Comparison of ENCODE assay signal across 22 cellular contexts in the genomic region with DNA sequence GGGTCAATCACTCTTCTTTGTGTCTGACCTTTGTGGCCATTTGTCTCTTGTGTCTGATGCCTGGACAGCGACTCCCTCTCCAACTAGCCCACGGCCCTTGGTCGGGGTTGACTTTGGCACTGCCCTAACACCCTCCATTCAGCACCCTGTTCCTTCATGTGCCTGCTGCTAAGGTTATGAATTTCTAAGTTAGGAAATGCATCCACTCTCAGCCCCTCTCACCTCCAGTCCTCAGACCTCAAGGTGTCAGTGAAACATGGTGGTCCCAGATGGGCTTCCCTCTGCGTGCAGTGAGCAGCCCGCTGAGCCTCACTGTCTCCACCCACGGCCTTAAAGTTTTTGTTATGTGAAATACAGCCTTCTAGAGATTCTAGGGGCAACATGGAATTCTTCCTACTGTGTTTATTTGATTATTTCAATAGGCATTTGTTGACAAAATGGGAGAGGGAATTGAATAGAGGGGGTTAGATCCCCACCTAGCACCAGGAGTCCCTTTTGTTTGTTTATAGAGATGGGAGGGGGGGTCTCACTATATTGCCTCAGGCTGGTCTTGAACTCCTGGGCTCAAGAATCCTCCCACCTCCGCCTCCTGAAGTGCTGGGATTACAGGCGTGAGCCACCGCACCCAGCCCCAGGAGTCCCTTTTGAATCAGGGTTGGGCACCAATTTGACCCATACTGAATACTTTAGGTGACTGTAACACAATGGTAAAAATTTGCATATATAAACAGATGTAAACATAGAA. TPM values are rescaled to one million over a fixed set of nuclear protein-coding genes. Genes with fewer than 3 reads are reported as not detected.
A peak's percentile ranks its signal among the peaks of the same experiment; 100 is the strongest.
DNase-seq lines count a peak whose midpoint lies in the region; ATAC-seq and TF ChIP-seq lines count a peak whose summit lies in the region.
"Had no signal": no experiment of that assay in that cellular context is flagged by ENCODE, and none has a peak within 500 bp of the region (broad histone marks: within the 10 kb centered on the region; RNA-seq: fewer than 3 reads in every experiment).

No MANE protein-coding gene starts in this region.

- no peak overlapping the region for H3K27ac Mint-ChIP-seq in activated T-cell treated with anti-CD3 and anti-CD28 coated beads, Interleukin-2, amount 50 U/mL, for 24 hours
- H3K27ac Mint-ChIP-seq in endodermal cell (no peak overlapping the region), neural progenitor cell (no peak overlapping the region)

- H3K4me3 Mint-ChIP-seq in activated T-cell treated with anti-CD3 and anti-CD28 coated beads, Interleukin-2, amount 50 U/mL, for 24 hours, result peak overlapping the region; percentile 74
- H3K4me3 Mint-ChIP-seq in endodermal cell (peak overlapping the region; percentile 70), neural progenitor cell (peak overlapping the region; percentile 85)

- no peaks in the 10 kb centered on the region for H3K9me3 Mint-ChIP-seq in activated T-cell treated with anti-CD3 and anti-CD28 coated beads, Interleukin-2, amount 50 U/mL, for 24 hours
- H3K9me3 Mint-ChIP-seq in endodermal cell (no peaks in the 10 kb centered on the region), neural progenitor cell (peaks cover 3% of the 10 kb centered on the region)

- no peak for ATAC-seq in heart right ventricle
- ATAC-seq: gastrocnemius medialis, GM12878 had no signal

- H3K36me3 Mint-ChIP-seq in activated T-cell treated with anti-CD3 and anti-CD28 coated beads, Interleukin-2, amount 50 U/mL, for 24 hours (ENCODE audit: low read depth), result peaks cover 5% of the 10 kb centered on the region
- H3K36me3 Mint-ChIP-seq in endodermal cell (ENCODE audit: low read depth), result no peaks in the 10 kb centered on the region
- H3K36me3 Mint-ChIP-seq in neural progenitor cell, result no peaks in the 10 kb centered on the region

- no peak overlapping the region for H3K27ac ChIP-seq in endodermal cell (ENCODE audit: low read depth, low read length)
- H3K27ac ChIP-seq in neural progenitor cell, result no peak overlapping the region
- no peak overlapping the region for H3K27ac ChIP-seq in heart right ventricle
- H3K27ac ChIP-seq: gastrocnemius medialis had no signal

- H3K4me3 ChIP-seq in NT2/D1 (ENCODE audit: insufficient read length, low read depth) (peak overlapping the region; percentile 85), endodermal cell (ENCODE audit: low read length) (no peak overlapping the region), neural progenitor cell (no peak overlapping the region), heart right ventricle (no peak overlapping the region)
- H3K4me3 ChIP-seq: GM12878 had no signal

- H3K79me2 ChIP-seq in neural progenitor cell (ENCODE audit: low read depth), result no peaks in the 10 kb centered on the region

- H3K27me3 Mint-ChIP-seq in activated T-cell treated with anti-CD3 and anti-CD28 coated beads, Interleukin-2, amount 50 U/mL, for 24 hours, result peaks cover 2% of the 10 kb centered on the region
- H3K27me3 Mint-ChIP-seq in endodermal cell (ENCODE audit: insufficient read depth), result peaks cover 71% of the 10 kb centered on the region
- peaks cover 45% of the 10 kb centered on the region for H3K27me3 Mint-ChIP-seq in neural progenitor cell (ENCODE audit: insufficient read depth, low read depth)

- peak overlapping the region; percentile 94 for H3K4me2 ChIP-seq in neural progenitor cell

- H3K4me1 Mint-ChIP-seq in activated T-cell treated with anti-CD3 and anti-CD28 coated beads, Interleukin-2, amount 50 U/mL, for 24 hours (ENCODE audit: low read depth), result peaks cover 35% of the 10 kb centered on the region
- H3K4me1 Mint-ChIP-seq in endodermal cell (peaks cover 24% of the 10 kb centered on the region), neural progenitor cell (peaks cover 11% of the 10 kb centered on the region)

- no peak for TF ChIP-seq CTCF in endodermal cell (conservative IDR thresholded peaks at IDR 0.05)
- no peak for TF ChIP-seq CTCF in neural progenitor cell (IDR thresholded peaks at IDR 0.05)
- no peak for TF ChIP-seq CTCF in heart right ventricle (IDR thresholded peaks at IDR 0.05)

- peaks cover 24% of the 10 kb centered on the region for H3K27me3 ChIP-seq in NT2/D1 (ENCODE audit: insufficient read depth, insufficient read length)
- peaks cover 16% of the 10 kb centered on the region for H3K27me3 ChIP-seq in endodermal cell (ENCODE audit: control insufficient read depth, insufficient read depth, low read length, poor library complexity, severe bottlenecking)
- peaks cover 58% of the 10 kb centered on the region for H3K27me3 ChIP-seq in neural progenitor cell
- H3K27me3 ChIP-seq in heart right ventricle, result peaks cover 0 to 13% (median 0%) of the 10 kb centered on the region in 7 donors

- H4K20me1 ChIP-seq in neural progenitor cell (ENCODE audit: low read depth), result no peaks in the 10 kb centered on the region

- H3F3A ChIP-seq in neural progenitor cell (ENCODE audit: low read depth), result peaks cover 9% of the 10 kb centered on the region

- no peak for DNase-seq in activated T-cell treated with anti-CD3 and anti-CD28 coated beads, Interleukin-2, amount 50 U/mL, for 24 hours
- no peak for DNase-seq in activated T-cell treated with anti-CD3 and anti-CD28 coated beads, Interleukin-2, amount 50 U/mL, for 1 hour
- DNase-seq in NT2/D1 (ENCODE audit: low read depth, low spot score), result peak; percentile 44
- peak; percentile 66 for DNase-seq in endodermal cell
- no peak for DNase-seq in neural progenitor cell (ENCODE audit: low spot score)
- no peak for DNase-seq in anterior cingulate cortex (lab: John Stamatoyannopoulos, UW)
- DNase-seq in heart right ventricle, result no peak
- DNase-seq in NCI-H1930 (lab: John Stamatoyannopoulos, UW), result no peak
- DNase-seq: activated CD4-positive, CD25-positive, alpha-beta regulatory T cell treated with anti-CD3 and anti-CD28 coated beads, Interleukin-2, amount 50 U/mL, for 72 hours; activated T-cell treated with anti-CD3 and anti-CD28 coated beads for 4 hours; amniotic stem cell; COR-L47; EL; gastrocnemius medialis; GOT3; NCI-H1694 treated with DMSO at 0.1 percent for 48 hours; NCI-H446; stomach had no signal

- H2AFZ ChIP-seq in neural progenitor cell (replicated peaks), result no peak overlapping the region

- H3K9ac ChIP-seq in NT2/D1 (ENCODE audit: insufficient read length, low read depth) (peak overlapping the region; percentile 1), endodermal cell (ENCODE audit: extremely low read depth, low read length, poor library complexity, severe bottlenecking) (no peak overlapping the region), neural progenitor cell (no peak overlapping the region)

- 33 to 39% methylated on average over 5 to 9 of the region's 9 CpGs for WGBS in endodermal cell (ENCODE audit: insufficient coverage in 1 of 2, insufficient read length in 1 of 2), 2 experiments
- 89 to 90% methylated on average over 9 of the region's 9 CpGs for WGBS in heart right ventricle, 2 donors

- H3K36me3 ChIP-seq in NT2/D1 (ENCODE audit: insufficient read depth, insufficient read length, low read length) (peaks cover 16% of the 10 kb centered on the region), endodermal cell (ENCODE audit: control insufficient read depth, insufficient read depth, low read length) (no peaks in the 10 kb centered on the region), neural progenitor cell (no peaks in the 10 kb centered on the region), heart right ventricle (no peaks in the 10 kb centered on the region)
- H3K36me3 ChIP-seq: gastrocnemius medialis, stomach had no signal

- intact Hi-C loops in heart right ventricle (cut with DNase I), result no loop called here

- H3K4me1 ChIP-seq in NT2/D1 (ENCODE audit: insufficient read depth, insufficient read length), result peaks cover 7% of the 10 kb centered on the region
- no peaks in the 10 kb centered on the region for H3K4me1 ChIP-seq in endodermal cell (ENCODE audit: control insufficient read depth, insufficient read depth, low read length)
- H3K4me1 ChIP-seq in neural progenitor cell, result peaks cover 15% of the 10 kb centered on the region
- peaks cover 0 to 39% (median 16%) of the 10 kb centered on the region in 9 donors for H3K4me1 ChIP-seq in heart right ventricle

- H3K9me3 ChIP-seq in NT2/D1 (ENCODE audit: insufficient read depth, low read length) (no peaks in the 10 kb centered on the region), endodermal cell (ENCODE audit: control insufficient read depth, low read length) (no peaks in the 10 kb centered on the region), neural progenitor cell (ENCODE audit: low read depth) (no peaks in the 10 kb centered on the region), heart right ventricle (no peaks in the 10 kb centered on the region)
- H3K9me3 ChIP-seq: A549, gastrocnemius medialis, stomach had no signal

RNA-seq across cellular contexts. Expression of a gene that starts 1.6 kb away (rescaled TPM):
- total RNA-seq in endodermal cell (10 to 100 TPM; 38.6 to 54.2 TPM), neural progenitor cell (ENCODE audit: low replicate concordance) (12.4 and 17.4 TPM in 2 replicates), heart right ventricle (10 to 100 TPM in 2 of 10 donors, 1 to 10 TPM in 8; 4.7 to 19.2 (median 5.8) TPM)
- 26.4 TPM for polyA plus RNA-seq in endodermal cell (2013, experiment 1 of 2)
- 34.6 TPM for polyA plus RNA-seq in endodermal cell (2013, experiment 2 of 2)
- 10 to 100 TPM in 1 of 2 donors, 1 to 10 TPM in 1; 8.0 to 13.9 TPM for polyA plus RNA-seq in heart right ventricle

RNA-seq across cellular contexts. Expression of a gene that starts 34.3 kb away (rescaled TPM):
- total RNA-seq in endodermal cell (under 1 TPM; 0.18 to 0.35 TPM), neural progenitor cell (ENCODE audit: low replicate concordance) (not detected in 2 replicates), heart right ventricle (under 1 TPM in 1 of 10 donors, not detected in 9; 0.15 TPM)
- not detected for polyA plus RNA-seq in endodermal cell (2013, experiment 1 of 2)
- polyA plus RNA-seq in endodermal cell (2013, experiment 2 of 2), result not detected
- polyA plus RNA-seq in heart right ventricle, result under 1 TPM in 1 of 2 donors, not detected in 1; 0.12 TPM
- total RNA-seq: gastrocnemius medialis, GM12878, MCF 10A had no signal
- polyA plus RNA-seq: A549, GM12878, keratinocyte had no signal

RNA-seq across cellular contexts. Expression of a gene that starts 55.8 kb away (rescaled TPM):
- total RNA-seq in endodermal cell (100 to 1,000 TPM; 221 to 240 TPM), neural progenitor cell (ENCODE audit: low replicate concordance) (199 and 203 TPM in 2 replicates), heart right ventricle (10 to 100 TPM; 44.5 to 80.4 (median 48.8) TPM)
- 227 TPM for polyA plus RNA-seq in endodermal cell (2013, experiment 1 of 2)
- 229 TPM for polyA plus RNA-seq in endodermal cell (2013, experiment 2 of 2)
- 100 to 1,000 TPM in 1 of 2 donors, 10 to 100 TPM in 1; 34.3 to 138 TPM for polyA plus RNA-seq in heart right ventricle

Comparison
In these comparisons a context has a peak if more than half of its experiments do, and no peak if none do; other contexts are left out.
1. DNase-seq: peak in NT2/D1 (single experiment) and endodermal cell (single experiment); none in activated T-cell treated with anti-CD3 and anti-CD28 coated beads, Interleukin-2, amount 50 U/mL, for 24 hours (single experiment), activated T-cell treated with anti-CD3 and anti-CD28 coated beads, Interleukin-2, amount 50 U/mL, for 1 hour (single experiment), neural progenitor cell (single experiment), anterior cingulate cortex (0 of 58), heart right ventricle (0 of 2) and NCI-H1930 (0 of 2).
2. Peak in every context shown above with its lines, with median percentiles within 50 percentile points of each other: H3K4me3 Mint-ChIP-seq.